In the genomic region with DNA sequence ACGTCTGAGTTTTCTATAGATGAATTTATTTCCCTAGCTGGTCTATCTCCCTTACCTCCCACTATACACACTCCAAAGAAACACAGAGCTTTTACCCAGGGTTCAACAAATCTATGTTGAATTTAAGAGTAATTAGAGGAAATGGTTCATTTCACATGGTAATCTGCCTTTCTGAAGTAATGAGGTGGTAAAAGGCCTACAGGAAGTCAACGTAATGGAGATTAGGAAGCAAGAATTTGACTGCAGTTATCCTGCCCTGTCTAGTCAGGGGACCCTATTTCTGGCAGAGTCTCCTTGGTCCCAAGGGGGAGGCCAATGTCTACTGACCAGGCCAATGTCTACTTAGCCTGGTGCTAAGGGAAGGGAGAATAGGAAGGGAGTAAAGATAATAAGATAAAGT, we compare ENCODE assay signal across 1 cellular context.
TF ChIP-seq lines count a peak whose summit lies in the region.

No MANE protein-coding gene starts in this region.

TF ChIP-seq in H1, 55 proteins besides CTCF, POLR2A, EP300 and RAD21:
- TF ChIP-seq RNF2 (IDR thresholded peaks at IDR 0.05; ENCODE audit: borderline replicate concordance, low read depth, low read length, missing control alignments, poor library complexity, severe bottlenecking) (no peak), EZH2 (IDR thresholded peaks at IDR 0.05; ENCODE audit: low read depth, low read length, severe bottlenecking) (no peak), SP4 (IDR thresholded peaks at IDR 0.05; ENCODE audit: low read length) (no peak)
